Comparison of ENCODE assay signal across 8 cellular contexts in the genomic region with DNA sequence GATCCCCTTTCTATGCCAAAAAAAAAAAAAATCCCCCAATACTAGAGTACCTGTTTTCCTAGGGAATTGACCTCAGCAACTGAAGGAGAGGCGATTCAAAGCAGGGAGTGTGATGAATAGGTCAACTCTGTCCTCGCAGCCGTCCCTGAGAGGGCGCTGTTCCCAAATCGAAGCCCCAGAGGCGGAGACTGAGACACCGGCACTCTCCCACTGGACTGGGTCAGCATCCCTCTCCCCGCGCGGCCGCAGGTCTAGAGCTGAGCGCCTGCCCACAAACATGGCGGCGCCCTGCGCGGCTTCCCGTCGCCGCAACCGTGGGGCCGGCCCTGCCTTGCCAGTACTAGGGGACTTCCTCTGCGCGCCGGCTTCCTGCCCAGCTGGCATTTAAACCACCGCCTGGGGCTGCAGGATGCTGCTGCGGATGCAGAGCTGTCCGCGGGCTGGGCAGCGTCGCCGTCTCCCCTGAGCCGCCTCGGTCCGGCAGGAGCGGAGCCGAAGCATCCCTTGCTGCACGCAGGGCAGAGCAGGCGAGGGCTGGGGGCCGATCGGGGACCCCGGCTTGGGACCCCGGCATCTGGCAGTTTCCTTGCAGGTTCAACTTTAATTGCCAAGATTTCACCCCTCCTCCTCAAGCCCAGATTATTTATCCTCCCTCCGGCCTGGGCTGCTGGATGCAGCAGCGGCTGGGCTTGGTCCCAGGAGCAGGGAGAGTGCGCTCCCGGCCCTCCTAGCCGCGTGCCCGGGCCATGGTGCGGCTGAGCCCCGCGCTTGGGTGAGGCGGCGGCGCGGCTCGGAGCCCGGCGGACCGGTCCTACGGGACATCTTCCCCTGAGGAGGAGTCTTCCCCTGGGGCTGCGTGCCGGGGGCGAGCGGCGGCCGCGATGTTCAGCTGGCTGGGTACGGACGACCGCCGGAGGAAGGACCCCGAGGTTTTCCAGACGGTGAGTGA. TPM values are rescaled to one million over a fixed set of nuclear protein-coding genes. Genes with fewer than 3 reads are reported as not detected.
DNase-seq lines count a peak whose midpoint lies in the region; ATAC-seq and TF ChIP-seq lines count a peak whose summit lies in the region.

A gene (plus strand): TSS at position 412 of the 949 bp plus-strand sequence. CDS start 470 bp downstream, at position 882.

- TF ChIP-seq POLR2A in Peyer's patch (IDR thresholded peaks at IDR 0.05), result no peak

- peak within 1 kb of the TSS; percentile 75 to 84 for H3K27ac Mint-ChIP-seq in stimulated activated naive CD8-positive, alpha-beta T cell treated with anti-CD3 and anti-CD28 coated beads, Interleukin-15, amount 100 ng/mL, for 72 hours

- no peaks in the 10 kb centered on the region for H3K79me2 ChIP-seq in neural cell (replicated peaks; ENCODE audit: insufficient read depth, low read length)

- H3K27ac ChIP-seq in Peyer's patch (peak within 1 kb of the TSS; percentile 1 to 71 (median 48)), neural cell (ENCODE audit: low read length) (peak within 1 kb of the TSS; percentile 24)

- TF ChIP-seq CTCF in Peyer's patch (IDR thresholded peaks at IDR 0.05), result peak in 5 of 6 experiments; percentile 14 to 52 (median 47)
- peak; percentile 71 for TF ChIP-seq CTCF in fibroblast of villous mesenchyme (IDR thresholded peaks at IDR 0.05; ENCODE audit: insufficient read depth, low read depth, low read length)
- peak; percentile 73 for TF ChIP-seq CTCF in neural cell (IDR thresholded peaks at IDR 0.05; ENCODE audit: poor library complexity, severe bottlenecking)

- peak within 1 kb of the TSS; percentile 63 for H3K4me2 ChIP-seq in neural cell (ENCODE audit: low read length)

- H3K36me3 ChIP-seq in Peyer's patch, result no peaks in the 10 kb centered on the region
- no peaks in the 10 kb centered on the region for H3K36me3 ChIP-seq in neural cell (ENCODE audit: insufficient read depth, low read length)

- H2AFZ ChIP-seq in neural cell (ENCODE audit: low read depth, low read length), result peak within 1 kb of the TSS; percentile 75

- H3K4me1 ChIP-seq in Peyer's patch, result peaks cover 0 to 7% (median 4%) of the 10 kb centered on the region in 4 donors

- H3K27me3 Mint-ChIP-seq in stimulated activated naive CD8-positive, alpha-beta T cell treated with anti-CD3 and anti-CD28 coated beads, Interleukin-15, amount 100 ng/mL, for 72 hours, result peaks cover 16% of the 10 kb centered on the region

- H3K9me3 Mint-ChIP-seq in stimulated activated naive CD8-positive, alpha-beta T cell treated with anti-CD3 and anti-CD28 coated beads, Interleukin-15, amount 100 ng/mL, for 72 hours, result no peaks in the 10 kb centered on the region

- peaks cover 24% of the 10 kb centered on the region for H3K4me1 Mint-ChIP-seq in stimulated activated naive CD8-positive, alpha-beta T cell treated with anti-CD3 and anti-CD28 coated beads, Interleukin-15, amount 100 ng/mL, for 72 hours

- DNase-seq in Caki2 (ENCODE audit: low read depth), result peak; percentile 88
- peak; percentile 63 for DNase-seq in HuH-7 (ENCODE audit: low spot score)
- DNase-seq in Peyer's patch, result peak; percentile 78 to 95 (median 90)
- peak; percentile 91 for DNase-seq in activated effector memory CD4-positive, alpha-beta T cell treated with anti-CD3 and anti-CD28 coated beads, Interleukin-2, amount 50 U/mL, for 16 hours
- DNase-seq in fibroblast of villous mesenchyme (ENCODE audit: low read depth), result peak; percentile 92
- peak; percentile 82 to 89 for DNase-seq in stimulated activated naive CD8-positive, alpha-beta T cell treated with anti-CD3 and anti-CD28 coated beads, Interleukin-15, amount 100 ng/mL, for 72 hours

- no peaks in the 10 kb centered on the region for H3F3A ChIP-seq in neural cell (ENCODE audit: insufficient read depth, low read length, poor library complexity, severe bottlenecking)

- peak; percentile 49 for TF ChIP-seq RAD21 in neural cell (conservative IDR thresholded peaks at IDR 0.05)

- H3K4me3 Mint-ChIP-seq in stimulated activated naive CD8-positive, alpha-beta T cell treated with anti-CD3 and anti-CD28 coated beads, Interleukin-15, amount 100 ng/mL, for 72 hours, result peak within 1 kb of the TSS; percentile 75 to 83

- TF ChIP-seq EP300 in neural cell (conservative IDR thresholded peaks at IDR 0.05; ENCODE audit: poor library complexity, severe bottlenecking), result peak; percentile 12

- H4K20me1 ChIP-seq in neural cell (ENCODE audit: insufficient read depth), result no peaks in the 10 kb centered on the region

- H3K9me2 ChIP-seq in neural cell (ENCODE audit: insufficient read depth, low read length), result no peaks in the 10 kb centered on the region

- H3K27me3 ChIP-seq in Peyer's patch, result no peaks in the 10 kb centered on the region
- no peaks in the 10 kb centered on the region for H3K27me3 ChIP-seq in neural cell (ENCODE audit: insufficient read depth, low read depth, low read length)

- H3K9me3 ChIP-seq in Peyer's patch (no peaks in the 10 kb centered on the region), neural cell (ENCODE audit: low read length) (no peaks in the 10 kb centered on the region)

- peak within 1 kb of the TSS; percentile 63 for H3K9ac ChIP-seq in neural cell (ENCODE audit: low read length)

- H3K4me3 ChIP-seq in Peyer's patch, result peak within 1 kb of the TSS; percentile 61 to 72 (median 62)
- H3K4me3 ChIP-seq in fibroblast of villous mesenchyme (ENCODE audit: low read depth, low read length), result peak within 1 kb of the TSS; percentile 79
- H3K4me3 ChIP-seq in neural cell (ENCODE audit: low read length), result peak within 1 kb of the TSS; percentile 72

- peak; percentile 95 for ATAC-seq in GM21447 (IDR thresholded peaks at IDR 0.05; ENCODE audit: unreplicated experiment)
- ATAC-seq in stimulated activated naive CD8-positive, alpha-beta T cell treated with anti-CD3 and anti-CD28 coated beads, Interleukin-15, amount 100 ng/mL, for 72 hours, result peak; percentile 97

- in situ Hi-C loops in Caki2 (cut with HindIII; ENCODE audit: low pct_unique_long_range_greater_than_20kb, low sequenced_read_pairs), result no loop called here

TF ChIP-seq in neural cell, 6 proteins besides CTCF, POLR2A, EP300 and RAD21:
- TF ChIP-seq EZH2 (IDR thresholded peaks at IDR 0.05; ENCODE audit: borderline replicate concordance, insufficient read depth, low read length, poor library complexity, severe bottlenecking) (no peak), MXI1 (conservative IDR thresholded peaks at IDR 0.05; ENCODE audit: poor library complexity, severe bottlenecking) (peak; percentile 59), TAF1 (IDR thresholded peaks at IDR 0.05; ENCODE audit: low read depth) (no peak), POLR2AphosphoS5 (IDR thresholded peaks at IDR 0.05) (peak; percentile 53), SMC3 (conservative IDR thresholded peaks at IDR 0.05; ENCODE audit: poor library complexity) (peak; percentile 30)
- TF ChIP-seq, protein P1, sequence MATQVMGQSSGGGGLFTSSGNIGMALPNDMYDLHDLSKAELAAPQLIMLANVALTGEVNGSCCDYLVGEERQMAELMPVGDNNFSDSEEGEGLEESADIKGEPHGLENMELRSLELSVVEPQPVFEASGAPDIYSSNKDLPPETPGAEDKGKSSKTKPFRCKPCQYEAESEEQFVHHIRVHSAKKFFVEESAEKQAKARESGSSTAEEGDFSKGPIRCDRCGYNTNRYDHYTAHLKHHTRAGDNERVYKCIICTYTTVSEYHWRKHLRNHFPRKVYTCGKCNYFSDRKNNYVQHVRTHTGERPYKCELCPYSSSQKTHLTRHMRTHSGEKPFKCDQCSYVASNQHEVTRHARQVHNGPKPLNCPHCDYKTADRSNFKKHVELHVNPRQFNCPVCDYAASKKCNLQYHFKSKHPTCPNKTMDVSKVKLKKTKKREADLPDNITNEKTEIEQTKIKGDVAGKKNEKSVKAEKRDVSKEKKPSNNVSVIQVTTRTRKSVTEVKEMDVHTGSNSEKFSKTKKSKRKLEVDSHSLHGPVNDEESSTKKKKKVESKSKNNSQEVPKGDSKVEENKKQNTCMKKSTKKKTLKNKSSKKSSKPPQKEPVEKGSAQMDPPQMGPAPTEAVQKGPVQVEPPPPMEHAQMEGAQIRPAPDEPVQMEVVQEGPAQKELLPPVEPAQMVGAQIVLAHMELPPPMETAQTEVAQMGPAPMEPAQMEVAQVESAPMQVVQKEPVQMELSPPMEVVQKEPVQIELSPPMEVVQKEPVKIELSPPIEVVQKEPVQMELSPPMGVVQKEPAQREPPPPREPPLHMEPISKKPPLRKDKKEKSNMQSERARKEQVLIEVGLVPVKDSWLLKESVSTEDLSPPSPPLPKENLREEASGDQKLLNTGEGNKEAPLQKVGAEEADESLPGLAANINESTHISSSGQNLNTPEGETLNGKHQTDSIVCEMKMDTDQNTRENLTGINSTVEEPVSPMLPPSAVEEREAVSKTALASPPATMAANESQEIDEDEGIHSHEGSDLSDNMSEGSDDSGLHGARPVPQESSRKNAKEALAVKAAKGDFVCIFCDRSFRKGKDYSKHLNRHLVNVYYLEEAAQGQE (IDR thresholded peaks at IDR 0.05; ENCODE audit: borderline replicate concordance), result peak; percentile 21

RNA-seq across cellular contexts. Expression of the gene that starts here (rescaled TPM):
- total RNA-seq in Caki2 (2014; rRNA removed; shearing (Covaris generic); ENCODE audit: low replicate concordance), result 8.6 and 8.9 TPM in 2 replicates
- total RNA-seq in Peyer's patch, result 10 to 100 TPM in 1 of 4 donors, 1 to 10 TPM in 2, under 1 TPM in 1; 0.88 to 20.6 (median 2.1) TPM
- total RNA-seq in fibroblast of villous mesenchyme, result 48.8 and 59.6 TPM in 2 replicates
- 3.5 and 6.9 TPM in 2 replicates for polyA plus RNA-seq in neural cell
- polyA minus RNA-seq in neural cell, result 12.8 and 12.9 TPM in 2 replicates

Comparison
In these comparisons a context has a peak if more than half of its experiments do, and no peak if none do; other contexts are left out.
1. Peak in every context shown above with its lines: DNase-seq, ATAC-seq, H3K4me3 ChIP-seq and H3K27ac ChIP-seq.